13 cellular contexts compared by ENCODE assay signal in the genomic region with DNA sequence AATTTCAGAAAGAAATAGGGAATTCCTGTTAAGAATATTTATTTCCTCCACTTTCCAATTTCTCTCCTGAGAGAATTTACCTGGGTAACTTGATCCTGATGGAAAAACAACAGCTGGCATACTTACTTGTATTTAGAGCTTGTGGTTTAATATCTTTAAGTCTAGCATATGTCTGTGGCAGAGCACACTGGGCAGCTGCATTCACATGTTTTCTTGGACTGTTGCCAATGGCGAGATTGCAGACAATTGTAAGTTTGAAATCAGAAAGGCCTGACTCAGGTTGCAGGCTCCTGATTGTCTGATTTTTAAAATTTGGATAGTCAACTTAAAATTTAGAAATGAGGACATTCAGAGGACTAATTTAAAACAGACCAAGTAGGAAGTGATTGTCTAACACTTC.
DNase-seq lines count a peak whose midpoint lies in the region; ATAC-seq and TF ChIP-seq lines count a peak whose summit lies in the region.
"Had no signal": no experiment of that assay in that cellular context is flagged by ENCODE, and none has a peak within 500 bp of the region (broad histone marks: within the 10 kb centered on the region; RNA-seq: fewer than 3 reads in every experiment).

No MANE protein-coding gene starts in this region.

- ATAC-seq in HG03159 (IDR thresholded peaks at IDR 0.05; ENCODE audit: unreplicated experiment), result no peak

- H3K36me3 Mint-ChIP-seq in endodermal cell (ENCODE audit: low read depth), result no peaks in the 10 kb centered on the region
- H3K36me3 Mint-ChIP-seq: CD4-positive, alpha-beta memory T cell had no signal

- DNase-seq in DMS79 treated with DMSO at 0.1 percent for 48 hours (lab: John Stamatoyannopoulos, UW), result peak; percentile 20
- DNase-seq in NCI-H187 treated with DMSO at 0.1 percent for 48 hours (lab: John Stamatoyannopoulos, UW), result peak; percentile 13
- DNase-seq in RPMI8226, result peak; percentile 77
- peak; percentile 53 for DNase-seq in inferior parietal cortex (ENCODE audit: extremely low spot score)
- DNase-seq in NCI-H526 treated with DMSO at 0.1 percent for 48 hours (lab: John Stamatoyannopoulos, UW), result no peak
- no peak for DNase-seq in endodermal cell
- no peak for DNase-seq in occipital lobe (lab: John Stamatoyannopoulos, UW)
- DNase-seq: activated CD4-positive, CD25-positive, alpha-beta regulatory T cell; aorta; CD4-positive, alpha-beta memory T cell; hippocampal formation; stimulated activated CD4-positive, alpha-beta T cell treated with anti-CD3 and anti-CD28 coated beads, Interleukin-4, amount 100 ng/mL, for 4 hours had no signal

- TF ChIP-seq CTCF in endodermal cell (conservative IDR thresholded peaks at IDR 0.05), result no peak

- peaks cover 10% of the 10 kb centered on the region for H3K4me1 Mint-ChIP-seq in endodermal cell
- H3K4me1 Mint-ChIP-seq: CD4-positive, alpha-beta memory T cell had no signal

- no peak overlapping the region for H3K4me3 ChIP-seq in endodermal cell (ENCODE audit: low read length)

- H3K36me3 ChIP-seq in endodermal cell (ENCODE audit: control insufficient read depth, insufficient read depth, low read length), result no peaks in the 10 kb centered on the region

- H3K4me3 Mint-ChIP-seq in endodermal cell, result no peak overlapping the region
- H3K4me3 Mint-ChIP-seq: CD4-positive, alpha-beta memory T cell had no signal

- H3K27me3 ChIP-seq in endodermal cell (ENCODE audit: control insufficient read depth, insufficient read depth, low read length, poor library complexity, severe bottlenecking), result no peaks in the 10 kb centered on the region

- peaks cover 2% of the 10 kb centered on the region for H3K27me3 Mint-ChIP-seq in endodermal cell (ENCODE audit: insufficient read depth)
- H3K27me3 Mint-ChIP-seq: CD4-positive, alpha-beta memory T cell had no signal

- no peaks in the 10 kb centered on the region for H3K4me1 ChIP-seq in endodermal cell (ENCODE audit: control insufficient read depth, insufficient read depth, low read length)

- no peak overlapping the region for H3K27ac Mint-ChIP-seq in endodermal cell
- H3K27ac Mint-ChIP-seq: CD4-positive, alpha-beta memory T cell had no signal

- WGBS in endodermal cell (ENCODE audit: insufficient coverage in 1 of 2, insufficient read length in 1 of 2), 2 experiments, result 60 to 86% methylated on average over 1 of the region's 1 CpG

- H3K9ac ChIP-seq in endodermal cell (ENCODE audit: extremely low read depth, low read length, poor library complexity, severe bottlenecking), result no peak overlapping the region

- H3K27ac ChIP-seq in endodermal cell (ENCODE audit: low read depth, low read length), result no peak overlapping the region

- no peaks in the 10 kb centered on the region for H3K9me3 Mint-ChIP-seq in endodermal cell
- H3K9me3 Mint-ChIP-seq: CD4-positive, alpha-beta memory T cell had no signal

- H3K9me3 ChIP-seq in endodermal cell (ENCODE audit: control insufficient read depth, low read length), result no peaks in the 10 kb centered on the region

Comparison
In these comparisons a context has a peak if more than half of its experiments do, and no peak if none do; other contexts are left out.
1. DNase-seq: peak in DMS79 treated with DMSO at 0.1 percent for 48 hours (single experiment), NCI-H187 treated with DMSO at 0.1 percent for 48 hours (single experiment), RPMI8226 (single experiment) and inferior parietal cortex (single experiment); none in NCI-H526 treated with DMSO at 0.1 percent for 48 hours (single experiment), endodermal cell (single experiment) and occipital lobe (single experiment).